In genomic region chr7:36298145-36298544, GRCh38 we compare ENCODE assay signal across 21 cellular contexts.
DNase-seq lines count a peak whose midpoint lies in the region; ATAC-seq, FAIRE-seq and TF ChIP-seq lines count a peak whose summit lies in the region.
"Had no signal": no experiment of that assay in that cellular context is flagged by ENCODE, and none has a peak within 500 bp of the region (broad histone marks: within the 10 kb centered on the region; RNA-seq: fewer than 3 reads in every experiment).

No MANE protein-coding gene starts in this region.

- no peak for DNase-seq in right lobe of liver
- DNase-seq in HepG2 (ENCODE audit: low spot score) = no peak
- DNase-seq in left cardiac atrium = peak; percentile 40
- DNase-seq in left lung = no peak
- no peak for DNase-seq in NCI-H82 (lab: John Stamatoyannopoulos, UW)
- DNase-seq: CD4-positive, CD25-positive, alpha-beta regulatory T cell; IMR-90; KG1; MG63; NCI-H1105 treated with DMSO at 0.1 percent for 48 hours; NCI-H146; NCI-H1930; NCI-H446 treated with DMSO at 0.1 percent for 48 hours; NCI-H526; PC-9; SHP77 had no signal

- H3K4me2 ChIP-seq in HepG2 (ENCODE audit: low read depth, low read length) = no peak overlapping the region
- H3K4me2 ChIP-seq: PC-9 had no signal

- H3K27me3 ChIP-seq in right lobe of liver (no peaks in the 10 kb centered on the region), HepG2 (ENCODE audit: control insufficient read depth in 1 of 2, insufficient read depth in 2 of 2, low read length in 2 of 2) (no peaks in the 10 kb centered on the region), left lung (no peaks in the 10 kb centered on the region), gastroesophageal sphincter (no peaks in the 10 kb centered on the region)
- H3K27me3 ChIP-seq: MG63 had no signal

- intact Hi-C loops in right lobe of liver (cut with DNase I) (no loop called here), HepG2 (cut with micrococcal nuclease; ENCODE audit: unreplicated experiment) (no loop called here), left cardiac atrium (cut with DNase I) (no loop called here), left lung (cut with DNase I) (no loop called here)

- WGBS in right lobe of liver (ENCODE audit: insufficient coverage, low coverage, low lambda C conversion rate, missing lambda C conversion rate) = 62% methylated on average over 4 of the region's 5 CpGs
- 91% methylated on average over 5 of the region's 5 CpGs for WGBS in HepG2 (ENCODE audit: low lambda C conversion rate)
- WGBS in gastroesophageal sphincter (ENCODE audit: low coverage in 1 of 2), 2 donors = 64 to 89% methylated on average over 3 to 5 of the region's 5 CpGs

- TF ChIP-seq EP300 in HepG2 (IDR thresholded peaks at IDR 0.05; ENCODE audit: low read depth in 2 of 2, low read length in 2 of 2) = no peak
- TF ChIP-seq EP300 in HepG2 (CRISPR knock-in tag; IDR thresholded peaks at IDR 0.05; ENCODE audit: borderline replicate concordance) = no peak
- no peak for TF ChIP-seq EP300 in gastroesophageal sphincter (IDR thresholded peaks at IDR 0.05)

- H3K79me2 ChIP-seq in HepG2 (ENCODE audit: insufficient read depth, low read length) = no peaks in the 10 kb centered on the region

- in situ Hi-C loops in HepG2 (cut with HindIII; ENCODE audit: extremely low pct_ligation_motif_present, low pct_unique_long_range_greater_than_20kb) = loop anchor here (10.0 kb wide), 1 partner anchor 143 kb away; the partner anchor contains the start of gene EEPD1

- H3K4me3 ChIP-seq in right lobe of liver = no peak overlapping the region
- no peak overlapping the region for H3K4me3 ChIP-seq in HepG2 (replicated peaks in 1 of 3; ENCODE audit: insufficient read depth in 1 of 3, low read depth in 2 of 3, low read length in 3 of 3)
- H3K4me3 ChIP-seq in left lung = no peak overlapping the region
- H3K4me3 ChIP-seq in gastroesophageal sphincter = no peak overlapping the region
- H3K4me3 ChIP-seq: MG63, PC-9 had no signal

- TF ChIP-seq RAD21 in HepG2 (CRISPR knock-in tag; IDR thresholded peaks at IDR 0.05) = no peak

- TF ChIP-seq POLR2A in right lobe of liver (IDR thresholded peaks at IDR 0.05) (no peak), HepG2 (IDR thresholded peaks at IDR 0.05; ENCODE audit: insufficient read depth in 1 of 2, low read depth in 2 of 2, low read length in 2 of 2) (no peak), gastroesophageal sphincter (IDR thresholded peaks at IDR 0.05) (no peak)

- no peak for FAIRE-seq in HepG2 (lab: Jason Lieb, UNC)
- FAIRE-seq: D721Med, H54 had no signal

- CTCF ChIA-PET in HepG2 (lab: Yijun Ruan, JAX; ENCODE audit: low intra/inter-chr PET ratio, low total read pairs) = no interaction called here

- BruUV-seq in HepG2 (replicated peaks; lab: Mats Ljungman, UMichigan) = no TSS peak

- POLR2A ChIA-PET in HepG2 (lab: Yijun Ruan, JAX) = no interaction called here

- peak; percentile 12 to 41 (median 32) for ATAC-seq in right lobe of liver
- no peak for ATAC-seq in HepG2
- ATAC-seq in left cardiac atrium = peak in 1 of 2 donors; percentile 26
- peak; percentile 30 for ATAC-seq in left lung
- no peak for ATAC-seq in gastroesophageal sphincter
- ATAC-seq in HG02759 (IDR thresholded peaks at IDR 0.05; ENCODE audit: unreplicated experiment) = no peak
- ATAC-seq in GM18870 (IDR thresholded peaks at IDR 0.05; ENCODE audit: unreplicated experiment) = no peak

- no peaks in the 10 kb centered on the region for H4K20me1 ChIP-seq in HepG2 (ENCODE audit: insufficient read depth, low read length)

- no peak overlapping the region for H2AFZ ChIP-seq in HepG2 (ENCODE audit: low read length)
- H2AFZ ChIP-seq: PC-9 had no signal

- H3K27ac ChIP-seq in right lobe of liver (no peak overlapping the region), HepG2 (ENCODE audit: extremely low read length, insufficient read depth, low read length) (no peak overlapping the region), left lung (peak overlapping the region in 1 of 2 donors; percentile 28), gastroesophageal sphincter (no peak overlapping the region)
- H3K27ac ChIP-seq: PC-9 had no signal

- no peaks in the 10 kb centered on the region for H3K9me3 ChIP-seq in right lobe of liver
- no peaks in the 10 kb centered on the region for H3K9me3 ChIP-seq in HepG2 (ENCODE audit: low read length)
- no peaks in the 10 kb centered on the region for H3K9me3 ChIP-seq in left lung
- H3K9me3 ChIP-seq in gastroesophageal sphincter = no peaks in the 10 kb centered on the region
- H3K9me3 ChIP-seq: MG63 had no signal

- peaks cover 0 to 24% (median 3%) of the 10 kb centered on the region in 4 donors for H3K4me1 ChIP-seq in right lobe of liver
- H3K4me1 ChIP-seq in HepG2 (ENCODE audit: insufficient read depth, low read length) = peaks cover 17% of the 10 kb centered on the region
- peaks cover 8 to 19% of the 10 kb centered on the region in 2 donors for H3K4me1 ChIP-seq in left lung
- H3K4me1 ChIP-seq in gastroesophageal sphincter = peaks cover 0 to 52% (median 9%) of the 10 kb centered on the region in 3 donors

- TF ChIP-seq CTCF in right lobe of liver (IDR thresholded peaks at IDR 0.05) = no peak
- TF ChIP-seq CTCF in HepG2 (CRISPR knock-in tag; IDR thresholded peaks at IDR 0.05) = no peak
- no peak for TF ChIP-seq CTCF in left lung (IDR thresholded peaks at IDR 0.05)
- TF ChIP-seq CTCF in gastroesophageal sphincter (IDR thresholded peaks at IDR 0.05) = no peak

- H3K9ac ChIP-seq in HepG2 (ENCODE audit: insufficient read depth, low read depth, low read length) = no peak overlapping the region

- H3K36me3 ChIP-seq in right lobe of liver (peaks cover 0 to 4% (median 0%) of the 10 kb centered on the region in 4 donors), HepG2 (replicated peaks in 1 of 2; ENCODE audit: control insufficient read depth in 1 of 2, insufficient read depth in 2 of 2, low read length in 2 of 2) (peaks cover 13 to 35% of the 10 kb centered on the region in 2 experiments; a peak in 4 of 5 replicates), left lung (peaks cover 0 to 20% of the 10 kb centered on the region in 2 donors), gastroesophageal sphincter (peaks cover 0 to 34% of the 10 kb centered on the region in 2 donors)
- H3K36me3 ChIP-seq: MG63 had no signal

TF ChIP-seq in HepG2, 621 proteins besides CTCF, POLR2A, EP300 and RAD21:
- TF ChIP-seq SRY (CRISPR knock-in tag; IDR thresholded peaks at IDR 0.05) = no peak
- TF ChIP-seq ZKSCAN1 (IDR thresholded peaks at IDR 0.05; ENCODE audit: low read length) = no peak

Comparison
In these comparisons a context has a peak if more than half of its experiments do, and no peak if none do; other contexts are left out.
1. ATAC-seq: peak in right lobe of liver (4 of 4) and left lung (single experiment); none in HepG2 (single experiment), gastroesophageal sphincter (single experiment), HG02759 (single experiment) and GM18870 (single experiment).